ENCODE assay signal across 15 cellular contexts in genomic region chr9:66992450-66992849, GRCh38. TPM values are rescaled to one million over a fixed set of nuclear protein-coding genes. Genes with fewer than 3 reads are reported as not detected.
"Had no signal": no experiment of that assay in that cellular context is flagged by ENCODE, and none has a peak within 500 bp of the region (broad histone marks: within the 10 kb centered on the region; RNA-seq: fewer than 3 reads in every experiment).

Gene SPATA31A3, minus strand, starts transcription at chr9:66992550. Its CDS starts 29 bp downstream, at chr9:66992521.

RNA-seq across cellular contexts. Expression of gene SPATA31A3, which starts in this region (rescaled TPM):
- total RNA-seq: stomach, subcutaneous adipose tissue, suprapubic skin, temporal lobe, thoracic aorta, thyroid gland, tibial nerve, transverse colon, upper lobe of left lung, upper lobe of right lung, ureter, urinary bladder, uterus, vagina had no signal
- polyA plus RNA-seq: stomach, thymus, urinary bladder had no signal
